In the genomic region with DNA sequence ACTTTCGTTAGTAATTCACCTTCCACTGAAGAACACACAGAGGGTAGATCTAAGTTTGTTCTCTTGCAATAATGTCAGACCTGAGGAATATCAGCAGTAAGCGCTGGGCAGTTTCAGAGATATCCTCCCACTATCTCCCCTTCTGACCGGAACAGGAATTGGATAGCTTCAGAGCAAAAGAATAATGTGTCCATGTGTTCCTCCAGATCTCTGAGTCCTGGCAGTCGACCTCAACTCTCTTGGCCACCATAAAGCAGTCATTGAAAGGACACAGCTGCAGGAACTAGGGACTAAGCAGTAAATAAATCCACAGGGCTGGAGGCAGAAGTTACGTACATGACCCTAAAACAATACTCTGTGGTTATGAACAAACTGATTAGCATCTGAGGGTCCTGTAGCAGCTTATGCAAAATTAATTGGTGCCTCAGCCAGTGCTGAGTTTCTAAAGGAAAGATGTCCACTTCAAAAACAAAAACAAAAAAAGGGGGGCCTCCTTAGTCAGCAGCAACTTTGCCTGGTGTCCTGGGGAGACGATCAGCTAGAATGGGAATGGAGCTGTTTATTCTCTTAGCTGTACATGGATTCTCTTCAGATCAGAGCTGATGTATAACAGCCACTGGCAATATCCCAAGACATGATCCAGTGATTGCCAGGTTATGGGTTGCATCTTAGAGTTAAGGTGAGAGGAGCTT, we compare ENCODE assay signal across 9 cellular contexts. TPM values are rescaled to one million over a fixed set of nuclear protein-coding genes. Genes with fewer than 3 reads are reported as not detected.
DNase-seq lines count a peak whose midpoint lies in the region; ATAC-seq and TF ChIP-seq lines count a peak whose summit lies in the region.
"Had no signal": no experiment of that assay in that cellular context is flagged by ENCODE, and none has a peak within 500 bp of the region (broad histone marks: within the 10 kb centered on the region; RNA-seq: fewer than 3 reads in every experiment).

No MANE protein-coding gene starts in this region.

- TF ChIP-seq CTCF in fibroblast of villous mesenchyme (IDR thresholded peaks at IDR 0.05; ENCODE audit: insufficient read depth, low read depth, low read length) (no peak), neural progenitor cell (IDR thresholded peaks at IDR 0.05) (no peak), vagina (IDR thresholded peaks at IDR 0.05) (no peak)

- DNase-seq in Right ventricle myocardium inferior (ENCODE audit: missing footprints) (no peak), cardiac septum (ENCODE audit: low spot score) (no peak), fibroblast of villous mesenchyme (ENCODE audit: low read depth) (peak; percentile 96), neural progenitor cell (ENCODE audit: low spot score) (no peak), vagina (ENCODE audit: extremely low spot score in 2 of 2) (peak in 1 of 2 donors; percentile 92), RKO (ENCODE audit: low spot score) (no peak), NCI-H2107 treated with DMSO at 0.1 percent for 48 hours (lab: John Stamatoyannopoulos, UW; ENCODE audit: unreplicated experiment) (no peak), NCI-H82 (lab: John Stamatoyannopoulos, UW) (no peak)
- DNase-seq: erythroblast had no signal

- H3K27me3 Mint-ChIP-seq in neural progenitor cell (ENCODE audit: insufficient read depth, low read depth): no peaks in the 10 kb centered on the region

- H3K27me3 ChIP-seq in neural progenitor cell (no peaks in the 10 kb centered on the region), vagina (no peaks in the 10 kb centered on the region)

- peaks cover 2% of the 10 kb centered on the region for H3K36me3 Mint-ChIP-seq in neural progenitor cell

- H3K4me1 ChIP-seq in neural progenitor cell (peaks cover 14% of the 10 kb centered on the region), vagina (peaks cover 25% of the 10 kb centered on the region)

- H3K27ac ChIP-seq in neural progenitor cell (no peak overlapping the region), vagina (peak overlapping the region; percentile 70)

- TF ChIP-seq POLR2A in vagina (IDR thresholded peaks at IDR 0.05): no peak

- no peaks in the 10 kb centered on the region for H3K9me3 ChIP-seq in neural progenitor cell (ENCODE audit: low read depth)
- no peaks in the 10 kb centered on the region for H3K9me3 ChIP-seq in vagina

- H4K20me1 ChIP-seq in neural progenitor cell (ENCODE audit: low read depth): no peaks in the 10 kb centered on the region

- no peaks in the 10 kb centered on the region for H3K9me3 Mint-ChIP-seq in neural progenitor cell

- H3K36me3 ChIP-seq in neural progenitor cell (no peaks in the 10 kb centered on the region), vagina (no peaks in the 10 kb centered on the region)

- intact Hi-C loops in Right ventricle myocardium inferior (cut with DNase I): no loop called here
- intact Hi-C loops in cardiac septum (cut with DNase I): no loop called here
- intact Hi-C loops in vagina (cut with DNase I): no loop called here

- no peak overlapping the region for H3K4me2 ChIP-seq in neural progenitor cell

- ATAC-seq in Right ventricle myocardium inferior: peak; percentile 95

- no peak overlapping the region for H3K4me3 ChIP-seq in fibroblast of villous mesenchyme (ENCODE audit: low read depth, low read length)
- H3K4me3 ChIP-seq in neural progenitor cell: no peak overlapping the region
- no peak overlapping the region for H3K4me3 ChIP-seq in vagina

- no peak overlapping the region for H3K9ac ChIP-seq in neural progenitor cell

- H3K4me1 Mint-ChIP-seq in neural progenitor cell: peaks cover 29% of the 10 kb centered on the region

- H3F3A ChIP-seq in neural progenitor cell (ENCODE audit: low read depth): no peaks in the 10 kb centered on the region

- H2AFZ ChIP-seq in neural progenitor cell (replicated peaks): peak overlapping the region; percentile 40

- no peaks in the 10 kb centered on the region for H3K79me2 ChIP-seq in neural progenitor cell (ENCODE audit: low read depth)

- no peak overlapping the region for H3K27ac Mint-ChIP-seq in neural progenitor cell

- no peak overlapping the region for H3K4me3 Mint-ChIP-seq in neural progenitor cell

RNA-seq across cellular contexts. Expression of a gene that starts 6.4 kb away (rescaled TPM):
- total RNA-seq in Right ventricle myocardium inferior (7.1 TPM), cardiac septum (5.0 TPM), fibroblast of villous mesenchyme (13.4 and 14.8 TPM in 2 replicates), neural progenitor cell (ENCODE audit: low replicate concordance) (26.4 and 37.7 TPM in 2 replicates), vagina (7.6 TPM)

RNA-seq across cellular contexts. Expression of a gene that starts 57.1 kb away (rescaled TPM):
- not detected for total RNA-seq in Right ventricle myocardium inferior
- not detected for total RNA-seq in cardiac septum
- total RNA-seq in fibroblast of villous mesenchyme: under 0.01 TPM in 1 of 2 replicates, not detected in the other
- 0.15 TPM in 1 of 2 replicates, not detected in the other for total RNA-seq in neural progenitor cell (ENCODE audit: low replicate concordance)
- not detected for total RNA-seq in vagina

RNA-seq across cellular contexts. Expression of a gene that starts 57.6 kb away (rescaled TPM):
- total RNA-seq in Right ventricle myocardium inferior: 6.5 TPM
- total RNA-seq in cardiac septum: 4.3 TPM
- 1.3 and 3.5 TPM in 2 replicates for total RNA-seq in fibroblast of villous mesenchyme
- 11.0 and 19.4 TPM in 2 replicates for total RNA-seq in neural progenitor cell (ENCODE audit: low replicate concordance)
- total RNA-seq in vagina: 2.0 TPM
